ENCODE assay signal across 9 cellular contexts in the genomic region with DNA sequence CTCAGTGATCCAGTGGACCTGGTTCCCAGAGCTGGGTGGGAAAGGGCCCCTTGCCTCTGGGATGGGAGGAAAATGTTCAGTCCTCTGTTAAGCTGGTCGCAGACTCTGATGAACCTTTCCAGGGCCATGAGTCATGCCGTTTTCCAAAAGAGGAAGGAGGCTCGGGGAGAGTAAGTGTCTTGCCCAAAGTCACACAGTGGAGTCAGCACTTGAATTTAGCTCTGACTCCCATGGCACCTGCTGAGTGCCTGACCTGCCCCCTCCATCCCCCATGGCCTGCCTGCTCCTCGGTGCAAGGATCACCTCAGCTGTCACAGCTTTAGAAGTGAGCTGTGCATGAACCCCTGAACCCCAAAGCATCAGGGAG. TPM values are rescaled to one million over a fixed set of nuclear protein-coding genes. Genes with fewer than 3 reads are reported as not detected.
DNase-seq lines count a peak whose midpoint lies in the region; ATAC-seq and TF ChIP-seq lines count a peak whose summit lies in the region.
"Had no signal": no experiment of that assay in that cellular context is flagged by ENCODE, and none has a peak within 500 bp of the region (broad histone marks: within the 10 kb centered on the region; RNA-seq: fewer than 3 reads in every experiment).

No MANE protein-coding gene starts in this region.

- WGBS in mesenchymal stem cell: 42% methylated on average over 4 of the region's 4 CpGs

- H4K8ac ChIP-seq in mesenchymal stem cell (ENCODE audit: low read length): no peak overlapping the region

- no peak overlapping the region for H2BK12ac ChIP-seq in mesenchymal stem cell (ENCODE audit: low read length in 2 of 2)

- no peak for TF ChIP-seq POLR2A in GM18505 (IDR thresholded peaks at IDR 0.05; ENCODE audit: borderline replicate concordance, extremely low read depth, insufficient read depth, insufficient read length)

- no peak overlapping the region for H2BK5ac ChIP-seq in mesenchymal stem cell (ENCODE audit: low read depth, low read length, poor library complexity, severe bottlenecking)

- H3K27me3 ChIP-seq in MG63: no peaks in the 10 kb centered on the region
- H3K27me3 ChIP-seq in mesenchymal stem cell (ENCODE audit: control insufficient read depth in 1 of 2, insufficient read depth in 1 of 2, low read length in 2 of 2): peaks cover 0 to 49% of the 10 kb centered on the region in 2 experiments

- H3K79me1 ChIP-seq in mesenchymal stem cell (replicated peaks; ENCODE audit: low read length, poor library complexity, severe bottlenecking): no peaks in the 10 kb centered on the region

- no peak overlapping the region for H2BK15ac ChIP-seq in mesenchymal stem cell (ENCODE audit: low read depth, poor library complexity, severe bottlenecking)

- H2AK5ac ChIP-seq in mesenchymal stem cell (ENCODE audit: low read length, severe bottlenecking): no peak overlapping the region

- H3K4me2 ChIP-seq in mesenchymal stem cell (ENCODE audit: low read length, poor library complexity, severe bottlenecking): no peak overlapping the region

- peak; percentile 56 to 70 for DNase-seq in AML-193 (lab: John Stamatoyannopoulos, UW)
- peak; percentile 55 for DNase-seq in MG63
- peak; percentile 26 for DNase-seq in astrocyte of the hippocampus (ENCODE audit: low read depth, low spot score)
- peak; percentile 43 for DNase-seq in mesenchymal stem cell
- no peak for DNase-seq in retina
- no peak for DNase-seq in HuH-7.5 (ENCODE audit: low spot score)
- DNase-seq: occipital lobe had no signal

- H3K9ac ChIP-seq in mesenchymal stem cell (ENCODE audit: low read length): peak overlapping the region; percentile 31

- H4K91ac ChIP-seq in mesenchymal stem cell (ENCODE audit: low read length): no peak overlapping the region

- ATAC-seq in GM18505 (IDR thresholded peaks at IDR 0.05; ENCODE audit: unreplicated experiment) (no peak), HG02588 (IDR thresholded peaks at IDR 0.05; ENCODE audit: unreplicated experiment) (no peak)

- no peak overlapping the region for H3K27ac ChIP-seq in mesenchymal stem cell (ENCODE audit: low read length, poor library complexity, severe bottlenecking)

- no peak overlapping the region for H3K4ac ChIP-seq in mesenchymal stem cell (ENCODE audit: low read depth in 1 of 2, low read length in 2 of 2)

- H3K14ac ChIP-seq in mesenchymal stem cell (ENCODE audit: low read length in 2 of 2): no peak overlapping the region

- H2BK120ac ChIP-seq in mesenchymal stem cell (ENCODE audit: low read depth, low read length): no peak overlapping the region

- H3K36me3 ChIP-seq in MG63 (no peaks in the 10 kb centered on the region), mesenchymal stem cell (ENCODE audit: control insufficient read depth in 1 of 2, insufficient read depth in 2 of 2, low read depth in 1 of 2, low read length in 2 of 2) (no peaks in the 10 kb centered on the region)

- H3K23ac ChIP-seq in mesenchymal stem cell (ENCODE audit: low read length in 2 of 2): no peak overlapping the region

- no peak overlapping the region for H3K4me3 ChIP-seq in MG63
- H3K4me3 ChIP-seq in mesenchymal stem cell (ENCODE audit: insufficient read depth in 1 of 2, low read depth in 1 of 2, low read length in 2 of 2): no peak overlapping the region

- H3K4me1 ChIP-seq in mesenchymal stem cell (ENCODE audit: control insufficient read depth, insufficient read depth, low read depth, low read length): peaks cover 24% of the 10 kb centered on the region

- H3K18ac ChIP-seq in mesenchymal stem cell (ENCODE audit: low read depth in 1 of 2, low read length in 2 of 2): peak overlapping the region in 1 of 2 experiments; percentile 57

- H3K9me3 ChIP-seq in MG63: no peaks in the 10 kb centered on the region
- H3K9me3 ChIP-seq in mesenchymal stem cell (ENCODE audit: control insufficient read depth, low read length): peaks cover 5% of the 10 kb centered on the region

- H2AFZ ChIP-seq in mesenchymal stem cell (ENCODE audit: low read depth, low read length): no peak overlapping the region

RNA-seq across cellular contexts. Expression of a gene that starts 14.0 kb away (rescaled TPM):
- 2.9 and 5.2 TPM in 2 replicates for total RNA-seq in MG63 (2014; rRNA removed; shearing (Covaris generic); ENCODE audit: low replicate concordance)
- polyA plus RNA-seq in mesenchymal stem cell (2013, experiment 1 of 2): 13.4 TPM
- 13.7 TPM for polyA plus RNA-seq in mesenchymal stem cell (2013, experiment 2 of 2)

RNA-seq across cellular contexts. Expression of a gene that starts 52.5 kb away (rescaled TPM):
- 15.6 and 16.0 TPM in 2 replicates for total RNA-seq in MG63 (2014; rRNA removed; shearing (Covaris generic); ENCODE audit: low replicate concordance)
- 19.9 TPM for polyA plus RNA-seq in mesenchymal stem cell (2013, experiment 1 of 2)
- 19.9 TPM for polyA plus RNA-seq in mesenchymal stem cell (2013, experiment 2 of 2)

RNA-seq across cellular contexts. Expression of a gene that starts 58.9 kb away (rescaled TPM):
- total RNA-seq in MG63 (2014; rRNA removed; shearing (Covaris generic); ENCODE audit: low replicate concordance): 22.8 and 36.4 TPM in 2 replicates
- 41.0 TPM for polyA plus RNA-seq in mesenchymal stem cell (2013, experiment 1 of 2)
- 43.0 TPM for polyA plus RNA-seq in mesenchymal stem cell (2013, experiment 2 of 2)

Comparison
In these comparisons a context has a peak if more than half of its experiments do, and no peak if none do; other contexts are left out.
1. DNase-seq: peak in AML-193 (2 of 2), MG63 (single experiment), astrocyte of the hippocampus (single experiment) and mesenchymal stem cell (single experiment); none in retina (single experiment) and HuH-7.5 (single experiment).